Comparison of ENCODE assay signal across 8 cellular contexts in the genomic region with DNA sequence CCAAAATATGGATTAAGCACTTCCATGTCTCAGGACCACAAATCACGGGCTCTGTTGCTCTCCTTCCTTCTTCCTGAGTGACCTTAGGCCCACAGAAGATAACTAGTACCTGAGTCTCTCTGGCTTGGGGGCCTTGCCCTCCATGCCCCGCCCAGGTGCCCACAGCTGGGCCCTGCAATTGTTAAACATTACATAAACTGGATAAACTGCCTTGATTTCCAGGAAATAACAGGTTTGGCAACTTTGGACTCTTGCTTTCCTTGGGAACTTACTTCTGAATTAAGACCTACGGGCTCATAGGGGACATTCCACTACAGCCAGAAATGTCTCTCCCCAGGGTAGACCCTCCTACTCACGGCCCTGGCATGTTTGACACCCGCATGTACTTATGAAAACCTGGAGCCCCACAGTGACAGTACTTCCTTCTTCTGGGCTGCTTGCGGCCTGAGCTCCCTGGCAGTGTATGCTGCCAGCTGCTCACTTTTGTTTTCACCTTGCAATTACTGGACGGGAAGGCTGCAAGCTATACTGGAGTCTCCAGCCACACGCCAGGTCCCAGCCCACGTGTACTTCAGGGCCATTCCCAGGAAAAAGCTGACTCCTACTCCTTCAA. TPM values are rescaled to one million over a fixed set of nuclear protein-coding genes. Genes with fewer than 3 reads are reported as not detected.
DNase-seq lines count a peak whose midpoint lies in the region; ATAC-seq, FAIRE-seq and TF ChIP-seq lines count a peak whose summit lies in the region.

No MANE protein-coding gene starts in this region.

- peak overlapping the region; percentile 56 for H2AFZ ChIP-seq in GM12878 (ENCODE audit: control insufficient read depth, low read depth, low read length)
- H2AFZ ChIP-seq in osteoblast (ENCODE audit: low read length): peak overlapping the region; percentile 53

- intact Hi-C loops in GM12878 (cut with micrococcal nuclease; ENCODE audit: unreplicated experiment): loop anchor here (1.0 to 10.0 kb wide), 2 partner anchors 11 to 478 kb away; partner anchors contain the start of gene UNK

- H3K27me3 ChIP-seq in GM12878 (replicated peaks in 1 of 2; ENCODE audit: control insufficient read depth in 2 of 2, insufficient read depth in 2 of 2, low read length in 1 of 2) (no peaks in the 10 kb centered on the region), osteoblast (ENCODE audit: insufficient read depth, low read length) (no peaks in the 10 kb centered on the region)

- H3K4me3 ChIP-seq in GM12878 (no peak overlapping the region; the same call in 1 of the 2 replicates), osteoblast (ENCODE audit: insufficient read depth, low read length) (no peak overlapping the region)

- TF ChIP-seq CTCF in GM12878 (IDR thresholded peaks at IDR 0.05 in 2 of 3, conservative IDR thresholded peaks at IDR 0.05 in 1 of 3; ENCODE audit: control insufficient read depth in 2 of 3, extremely low read depth in 1 of 3, insufficient read depth in 1 of 3, low read depth in 3 of 3, low read length in 3 of 3): no peak
- TF ChIP-seq CTCF in osteoblast (IDR thresholded peaks at IDR 0.05; ENCODE audit: extremely low read depth, low read depth, low read length): no peak

- ATAC-seq in GM12878 (peak; percentile 49), HG02759 (IDR thresholded peaks at IDR 0.05; ENCODE audit: unreplicated experiment) (no peak)

- peak overlapping the region; percentile 66 for H3K9ac ChIP-seq in GM12878 (ENCODE audit: control insufficient read depth, insufficient read depth, low read length)

- peaks cover 27% of the 10 kb centered on the region for H3K79me2 ChIP-seq in GM12878 (ENCODE audit: control insufficient read depth, insufficient read depth, low read length)
- peaks cover 24% of the 10 kb centered on the region for H3K79me2 ChIP-seq in osteoblast (ENCODE audit: insufficient read depth, low read length)

- peak overlapping the region; percentile 87 for H3K27ac ChIP-seq in GM12878 (ENCODE audit: control insufficient read depth, insufficient read depth)
- peak overlapping the region; percentile 56 for H3K27ac ChIP-seq in osteoblast (ENCODE audit: low read depth, low read length)

- RAD21 ChIA-PET in GM12878 (lab: Charles Lee; ENCODE audit: unreplicated experiment): interaction anchor here (0.6 to 18.5 kb wide), 19 partner anchors 10 to 1211 kb away, joined by 3 to 419 read pairs (median 5); partner anchors contain the start of gene PRPSAP1

- H3K9me3 ChIP-seq in GM12878 (replicated peaks; ENCODE audit: control insufficient read depth, insufficient read depth, low read length) (no peaks in the 10 kb centered on the region), osteoblast (ENCODE audit: low read depth, low read length) (no peaks in the 10 kb centered on the region)

- no peaks in the 10 kb centered on the region for H4K20me1 ChIP-seq in GM12878 (ENCODE audit: control insufficient read depth, insufficient read depth)
- no peaks in the 10 kb centered on the region for H4K20me1 ChIP-seq in osteoblast (ENCODE audit: insufficient read depth, low read length)

- SMC1A ChIA-PET in GM12878 (lab: Charles Lee; ENCODE audit: uncharacterized antibody, unreplicated experiment): interaction anchor here (0.6 to 8.3 kb wide), 17 partner anchors 10 to 159 kb away, joined by 3 to 226 read pairs (median 7); partner anchors contain the start of gene EXOC7

- BruUV-seq in GM12878 (replicated peaks; lab: Mats Ljungman, UMichigan): no TSS peak

- whole genome bisulfite sequencing in GM12878 (ENCODE audit: insufficient coverage, insufficient replicate concordance, low lambda C conversion rate, missing lambda C conversion rate): 2% methylated on average over 9 of the region's 9 CpGs

- H3K36me3 ChIP-seq in GM12878 (ENCODE audit: control insufficient read depth in 2 of 2, insufficient read depth in 2 of 2, low read length in 1 of 2): no peaks in the 10 kb centered on the region
- H3K36me3 ChIP-seq in osteoblast (ENCODE audit: insufficient read depth, low read length): no peaks in the 10 kb centered on the region

- TF ChIP-seq POLR2A in GM12878 (IDR thresholded peaks at IDR 0.05; ENCODE audit: low read depth, low read length): no peak

- CTCF ChIA-PET in GM12878 (lab: Yijun Ruan, JAX): interaction anchor here (0.7 to 7.9 kb wide), 16 partner anchors 8 to 249 kb away, joined by 3 to 82 read pairs (median 7); no protein-coding TSS in a partner anchor

- H3K4me1 ChIP-seq in GM12878 (ENCODE audit: control insufficient read depth, insufficient read depth, low read length) (peaks cover 40% of the 10 kb centered on the region), osteoblast (ENCODE audit: insufficient read depth, low read length) (peaks cover 32% of the 10 kb centered on the region)

- in situ Hi-C loops in GM12878 (cut with MboI): loop anchor here (5.0 to 25.0 kb wide), 4 partner anchors 76 to 1899 kb away; partner anchors contain the start of genes SYNGR2 and UNK

- no peak for FAIRE-seq in GM12878 (lab: Jason Lieb, UNC)

- peak overlapping the region; percentile 44 for H3K4me2 ChIP-seq in GM12878 (ENCODE audit: control insufficient read depth, insufficient read depth)
- H3K4me2 ChIP-seq in osteoblast (ENCODE audit: insufficient read depth, low read length): no peak overlapping the region

- peak; percentile 61 for DNase-seq in NCI-H2107 treated with DMSO at 0.1 percent for 48 hours (lab: John Stamatoyannopoulos, UW; ENCODE audit: unreplicated experiment)
- DNase-seq in NCI-H2107 (lab: John Stamatoyannopoulos, UW): no peak
- DNase-seq in NCI-H510A treated with DMSO at 0.1 percent for 48 hours (lab: John Stamatoyannopoulos, UW): peak; percentile 70
- no peak for DNase-seq in GM12878 (ENCODE audit: low read depth, low spot score)
- peak; percentile 18 for DNase-seq in osteoblast (ENCODE audit: insufficient read length, low spot score, missing footprints)
- no peak for DNase-seq in central memory CD4-positive, alpha-beta T cell
- no peak for DNase-seq in NCI-H345 treated with DMSO at 0.1 percent for 48 hours (lab: John Stamatoyannopoulos, UW; ENCODE audit: unreplicated experiment)

- POLR2A ChIA-PET in GM12878 (lab: Charles Lee): interaction anchor here (2.0 to 17.9 kb wide), 6 partner anchors 9 to 77 kb away, joined by 12 to 427 read pairs (median 52); partner anchors contain the start of gene RNF157

- no peak for TF ChIP-seq EP300 in GM12878 (IDR thresholded peaks at IDR 0.05; ENCODE audit: borderline replicate concordance in 1 of 2, control insufficient read depth in 1 of 2, low read depth in 2 of 2, low read length in 2 of 2)

- TF ChIP-seq RAD21 in GM12878 (IDR thresholded peaks at IDR 0.05; ENCODE audit: insufficient read depth, low read depth, low read length): no peak

RNA-seq across cellular contexts. Expression of gene UBALD2, which starts 2.3 kb away (rescaled TPM):
- 10.7 and 18.0 TPM in 2 replicates for total RNA-seq in GM12878 (2013; cell fraction: nucleolus; rRNA removed)
- 54.7 and 63.4 TPM in 2 replicates for total RNA-seq in GM12878 (2014; rRNA removed)
- 12.3 and 17.1 TPM in 2 replicates for total RNA-seq in GM12878 (2014; rRNA removed; fragmentation: Illumina TruSeq; extraction: Trizol)
- 130 and 132 TPM in 2 replicates for total RNA-seq in GM12878 (2021)
- polyA plus RNA-seq in GM12878 (2011; ENCODE audit: low read depth): 44.7 TPM
- 50.3 and 165 TPM in 2 replicates for polyA plus RNA-seq in GM12878 (2011; rRNA removed)
- polyA plus RNA-seq in GM12878 (2011; cell fraction: cytosol; rRNA removed): 54.9 and 77.4 TPM in 2 replicates
- polyA plus RNA-seq in GM12878 (2011; cell fraction: nucleus; rRNA removed): 56.6 and 64.5 TPM in 2 replicates
- 98.6 and 132 TPM in 2 replicates for polyA plus RNA-seq in GM12878 (2012)
- polyA plus RNA-seq in GM12878 (2014; fragmentation: Illumina TruSeq; extraction: Trizol): 12.1 and 24.0 TPM in 2 replicates
- polyA plus RNA-seq in GM12878 (2014; fragmentation: Nextera tagmentation; extraction: Ambion mirVana): 10 to 100 TPM in 1 of 2 experiments, 1 to 10 TPM in 1; 4.4 to 16.4 TPM
- 66.4 and 81.1 TPM in 2 replicates for polyA plus RNA-seq in GM12878 (2014; rRNA removed)
- polyA plus RNA-seq in GM12878 (2016; fragmentation: Nextera tagmentation; extraction: Ambion mirVana): 1 to 10 TPM; 2.8 TPM
- 24.4 and 40.4 TPM in 2 replicates for polyA minus RNA-seq in GM12878 (2011; rRNA and poly(A)+ RNA removed)
- polyA minus RNA-seq in GM12878 (2011; cell fraction: cytosol; rRNA and poly(A)+ RNA removed): 55.5 and 60.7 TPM in 2 replicates
- 18.3 and 30.3 TPM in 2 replicates for polyA minus RNA-seq in GM12878 (2011; cell fraction: nucleus; rRNA and poly(A)+ RNA removed)
- total RNA-seq in osteoblast: 3.8 and 5.1 TPM in 2 replicates

RNA-seq across cellular contexts. Expression of gene RNF157, which starts 22.5 kb away (rescaled TPM):
- total RNA-seq in GM12878 (2013; cell fraction: nucleolus; rRNA removed): 1.4 and 2.8 TPM in 2 replicates
- total RNA-seq in GM12878 (2014; rRNA removed) (9.7 and 10.4 TPM in 2 replicates), GM12878 (2014; rRNA removed; fragmentation: Illumina TruSeq; extraction: Trizol) (10.4 and 11.8 TPM in 2 replicates), GM12878 (2021) (14.8 and 17.9 TPM in 2 replicates), osteoblast (0.29 and 0.36 TPM in 2 replicates)
- 5.8 TPM for polyA plus RNA-seq in GM12878 (2011; ENCODE audit: low read depth)
- polyA plus RNA-seq in GM12878 (2011; rRNA removed) (6.0 and 7.3 TPM in 2 replicates), GM12878 (2014; fragmentation: Illumina TruSeq; extraction: Trizol) (14.1 and 15.9 TPM in 2 replicates), GM12878 (2014; fragmentation: Nextera tagmentation; extraction: Ambion mirVana) (1 to 10 TPM; 5.2 to 9.5 TPM), GM12878 (2014; rRNA removed) (12.1 and 12.3 TPM in 2 replicates), GM12878 (2016; fragmentation: Nextera tagmentation; extraction: Ambion mirVana) (1 to 10 TPM; 1.4 to 3.4 TPM)
- polyA plus RNA-seq in GM12878 (2011; cell fraction: cytosol; rRNA removed): 7.3 and 8.6 TPM in 2 replicates
- polyA plus RNA-seq in GM12878 (2011; cell fraction: nucleus; rRNA removed): 3.7 and 4.7 TPM in 2 replicates
- polyA plus RNA-seq in GM12878 (2012): 6.4 and 8.4 TPM in 2 replicates
- 6.6 and 10.4 TPM in 2 replicates for polyA minus RNA-seq in GM12878 (2011; rRNA and poly(A)+ RNA removed)
- polyA minus RNA-seq in GM12878 (2011; cell fraction: cytosol; rRNA and poly(A)+ RNA removed): 3.1 and 4.8 TPM in 2 replicates
- 2.5 and 6.2 TPM in 2 replicates for polyA minus RNA-seq in GM12878 (2011; cell fraction: nucleus; rRNA and poly(A)+ RNA removed)

RNA-seq across cellular contexts. Expression of gene QRICH2, which starts 45.2 kb away (rescaled TPM):
- total RNA-seq in GM12878 (2013; cell fraction: nucleolus; rRNA removed): 1.3 and 1.8 TPM in 2 replicates
- total RNA-seq in GM12878 (2014; rRNA removed) (0.23 and 0.27 TPM in 2 replicates), GM12878 (2014; rRNA removed; fragmentation: Illumina TruSeq; extraction: Trizol) (0.18 and 0.27 TPM in 2 replicates), GM12878 (2021) (0.35 and 0.72 TPM in 2 replicates), osteoblast (2.9 and 3.6 TPM in 2 replicates)
- 0.17 TPM for polyA plus RNA-seq in GM12878 (2011; ENCODE audit: low read depth)
- polyA plus RNA-seq in GM12878 (2011; rRNA removed) (0.07 and 0.15 TPM in 2 replicates), GM12878 (2014; fragmentation: Illumina TruSeq; extraction: Trizol) (0.12 TPM in 1 of 2 replicates, not detected in the other), GM12878 (2014; fragmentation: Nextera tagmentation; extraction: Ambion mirVana) (under 1 TPM; 0.04 to 0.05 TPM), GM12878 (2014; rRNA removed) (0.44 and 0.58 TPM in 2 replicates), GM12878 (2016; fragmentation: Nextera tagmentation; extraction: Ambion mirVana) (under 1 TPM; 0.51 to 0.54 TPM)
- 0.22 and 0.28 TPM in 2 replicates for polyA plus RNA-seq in GM12878 (2011; cell fraction: cytosol; rRNA removed)
- 0.73 and 0.76 TPM in 2 replicates for polyA plus RNA-seq in GM12878 (2011; cell fraction: nucleus; rRNA removed)
- 0.27 and 0.32 TPM in 2 replicates for polyA plus RNA-seq in GM12878 (2012)
- polyA minus RNA-seq in GM12878 (2011; rRNA and poly(A)+ RNA removed): 1.4 and 1.8 TPM in 2 replicates
- 0.31 TPM in 1 of 2 replicates, not detected in the other for polyA minus RNA-seq in GM12878 (2011; cell fraction: cytosol; rRNA and poly(A)+ RNA removed)
- polyA minus RNA-seq in GM12878 (2011; cell fraction: nucleus; rRNA and poly(A)+ RNA removed): 0.36 and 1.1 TPM in 2 replicates

Comparison
In these comparisons a context has a peak if more than half of its experiments do, and no peak if none do; other contexts are left out.
1. DNase-seq: peak in NCI-H2107 treated with DMSO at 0.1 percent for 48 hours (single experiment), NCI-H510A treated with DMSO at 0.1 percent for 48 hours (single experiment) and osteoblast (single experiment); none in NCI-H2107 (single experiment), GM12878 (single experiment), central memory CD4-positive, alpha-beta T cell (single experiment) and NCI-H345 treated with DMSO at 0.1 percent for 48 hours (single experiment).